In the genomic region with DNA sequence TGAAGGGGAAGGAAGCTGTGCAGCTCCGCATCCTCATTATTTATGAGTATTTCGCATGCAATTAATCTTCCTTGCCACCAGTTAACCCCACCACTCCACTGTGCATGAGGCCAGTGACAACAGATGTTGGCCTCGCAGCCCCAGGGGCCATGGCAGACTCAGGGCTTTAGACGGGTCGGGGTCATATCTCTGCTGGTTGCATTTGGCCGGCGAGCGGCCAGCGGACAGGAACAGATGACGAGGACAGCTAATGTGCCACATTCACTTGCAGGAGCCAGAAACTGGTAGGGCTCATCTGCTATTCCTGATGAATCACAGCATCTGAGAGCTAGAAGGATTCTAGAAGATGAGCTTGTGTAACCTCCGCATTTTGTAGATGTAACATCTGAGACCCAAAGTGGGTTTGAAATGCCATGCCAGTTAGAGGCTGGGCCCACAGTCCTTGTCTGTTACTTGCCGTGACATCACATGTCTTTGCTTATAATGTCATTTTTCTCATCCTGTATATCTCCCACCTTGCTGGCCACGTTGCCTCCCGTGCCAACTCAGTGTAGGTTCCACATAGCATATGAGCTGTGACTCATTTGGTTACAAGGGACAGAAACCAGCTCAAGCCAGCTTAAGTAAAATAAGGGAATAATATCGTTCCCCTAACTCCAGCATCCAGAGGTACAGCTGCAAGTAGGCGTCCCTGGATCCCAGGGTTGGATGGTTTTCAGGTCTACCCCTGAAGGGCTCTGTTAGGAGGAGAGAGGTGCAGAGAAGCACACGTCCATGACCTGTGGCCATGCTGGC, we compare ENCODE assay signal across 19 cellular contexts.
DNase-seq lines count a peak whose midpoint lies in the region; ATAC-seq and TF ChIP-seq lines count a peak whose summit lies in the region.
"Had no signal": no experiment of that assay in that cellular context is flagged by ENCODE, and none has a peak within 500 bp of the region (broad histone marks: within the 10 kb centered on the region; RNA-seq: fewer than 3 reads in every experiment).

No MANE protein-coding gene starts in this region.

- H3K27ac Mint-ChIP-seq in stimulated activated naive B cell treated with anti-CD40 and anti-IgM and Interleukin-4, amounts not matched to agents 10 μg/mL and 1 μg/mL and 100 μg/mL, for 72 hours: peak overlapping the region; percentile 14
- H3K27ac Mint-ChIP-seq: CD8-positive, alpha-beta memory T cell; GM23338; WTC11 had no signal

- ATAC-seq in SK-N-SH treated with all-trans-retinoic acid at 6 μM for 48 hours: peak; percentile 54; the same call in 2 of the 3 replicates
- no peak for ATAC-seq in stimulated activated naive B cell treated with anti-CD40 and anti-IgM and Interleukin-4, amounts not matched to agents 10 μg/mL and 1 μg/mL and 100 μg/mL, for 72 hours (replicated peaks)
- no peak for ATAC-seq in GM18505 (IDR thresholded peaks at IDR 0.05; ENCODE audit: unreplicated experiment)
- ATAC-seq in GM19395 (IDR thresholded peaks at IDR 0.05; ENCODE audit: unreplicated experiment): no peak
- ATAC-seq: gastroesophageal sphincter, GM23338, mucosa of descending colon, WTC11 had no signal

- H3K4me3 Mint-ChIP-seq in stimulated activated naive B cell treated with anti-CD40 and anti-IgM and Interleukin-4, amounts not matched to agents 10 μg/mL and 1 μg/mL and 100 μg/mL, for 72 hours: no peak overlapping the region
- H3K4me3 Mint-ChIP-seq: CD8-positive, alpha-beta memory T cell; GM23338; WTC11 had no signal

- no peaks in the 10 kb centered on the region for H3K9me3 Mint-ChIP-seq in stimulated activated naive B cell treated with anti-CD40 and anti-IgM and Interleukin-4, amounts not matched to agents 10 μg/mL and 1 μg/mL and 100 μg/mL, for 72 hours
- H3K9me3 Mint-ChIP-seq: CD8-positive, alpha-beta memory T cell; GM23338; WTC11 had no signal

- no peaks in the 10 kb centered on the region for H3K27me3 Mint-ChIP-seq in stimulated activated naive B cell treated with anti-CD40 and anti-IgM and Interleukin-4, amounts not matched to agents 10 μg/mL and 1 μg/mL and 100 μg/mL, for 72 hours
- H3K27me3 Mint-ChIP-seq: CD8-positive, alpha-beta memory T cell had no signal

- no peak for TF ChIP-seq POLR2A in GM18505 (IDR thresholded peaks at IDR 0.05; ENCODE audit: borderline replicate concordance, extremely low read depth, insufficient read depth, insufficient read length)

- peak overlapping the region; percentile 1 for H3K27ac ChIP-seq in layer of hippocampus (ENCODE audit: low read depth, low read length)
- H3K27ac ChIP-seq: 22Rv1, gastroesophageal sphincter, prostate gland had no signal

- peaks cover 30 to 34% of the 10 kb centered on the region in 2 donors for H3K36me3 Mint-ChIP-seq in stimulated activated naive B cell treated with anti-CD40 and anti-IgM and Interleukin-4, amounts not matched to agents 10 μg/mL and 1 μg/mL and 100 μg/mL, for 72 hours
- H3K36me3 Mint-ChIP-seq: WTC11 had no signal

- no peaks in the 10 kb centered on the region for H3K27me3 ChIP-seq in layer of hippocampus (ENCODE audit: control insufficient read depth, insufficient read depth, low read length)
- H3K27me3 ChIP-seq: gastroesophageal sphincter had no signal

- DNase-seq in DMS 273 (lab: John Stamatoyannopoulos, UW; ENCODE audit: unreplicated experiment) (peak; percentile 35), DMS 273 treated with DMSO at 0.1 percent for 48 hours (lab: John Stamatoyannopoulos, UW) (no peak), NCI-H510A (lab: John Stamatoyannopoulos, UW) (no peak)
- DNase-seq in stimulated activated naive B cell treated with anti-CD40 and anti-IgM and Interleukin-4, amounts not matched to agents 10 μg/mL and 1 μg/mL and 100 μg/mL, for 72 hours: no peak
- DNase-seq: activated naive CD4-positive, alpha-beta T cell treated with Interleukin-2 at 50 U/mL for 16 hours; CD8-positive, alpha-beta memory T cell; Karpas-422; mucosa of descending colon; NCI-H2107; stimulated activated CD4-positive, alpha-beta T cell treated with anti-CD3 and anti-CD28 coated beads, Interleukin-4, amount 100 ng/mL, for 1 hour had no signal

- H3K4me1 Mint-ChIP-seq in stimulated activated naive B cell treated with anti-CD40 and anti-IgM and Interleukin-4, amounts not matched to agents 10 μg/mL and 1 μg/mL and 100 μg/mL, for 72 hours: peaks cover 17 to 36% of the 10 kb centered on the region in 2 donors
- H3K4me1 Mint-ChIP-seq: WTC11 had no signal

TF ChIP-seq in SK-N-SH treated with all-trans-retinoic acid at 6 μM for 48 hours, 23 proteins besides CTCF, POLR2A, EP300 and RAD21:
- TF ChIP-seq PPARA (CRISPR knock-in tag; IDR thresholded peaks at IDR 0.05; ENCODE audit: borderline replicate concordance): no peak
- TF ChIP-seq, protein P1, sequence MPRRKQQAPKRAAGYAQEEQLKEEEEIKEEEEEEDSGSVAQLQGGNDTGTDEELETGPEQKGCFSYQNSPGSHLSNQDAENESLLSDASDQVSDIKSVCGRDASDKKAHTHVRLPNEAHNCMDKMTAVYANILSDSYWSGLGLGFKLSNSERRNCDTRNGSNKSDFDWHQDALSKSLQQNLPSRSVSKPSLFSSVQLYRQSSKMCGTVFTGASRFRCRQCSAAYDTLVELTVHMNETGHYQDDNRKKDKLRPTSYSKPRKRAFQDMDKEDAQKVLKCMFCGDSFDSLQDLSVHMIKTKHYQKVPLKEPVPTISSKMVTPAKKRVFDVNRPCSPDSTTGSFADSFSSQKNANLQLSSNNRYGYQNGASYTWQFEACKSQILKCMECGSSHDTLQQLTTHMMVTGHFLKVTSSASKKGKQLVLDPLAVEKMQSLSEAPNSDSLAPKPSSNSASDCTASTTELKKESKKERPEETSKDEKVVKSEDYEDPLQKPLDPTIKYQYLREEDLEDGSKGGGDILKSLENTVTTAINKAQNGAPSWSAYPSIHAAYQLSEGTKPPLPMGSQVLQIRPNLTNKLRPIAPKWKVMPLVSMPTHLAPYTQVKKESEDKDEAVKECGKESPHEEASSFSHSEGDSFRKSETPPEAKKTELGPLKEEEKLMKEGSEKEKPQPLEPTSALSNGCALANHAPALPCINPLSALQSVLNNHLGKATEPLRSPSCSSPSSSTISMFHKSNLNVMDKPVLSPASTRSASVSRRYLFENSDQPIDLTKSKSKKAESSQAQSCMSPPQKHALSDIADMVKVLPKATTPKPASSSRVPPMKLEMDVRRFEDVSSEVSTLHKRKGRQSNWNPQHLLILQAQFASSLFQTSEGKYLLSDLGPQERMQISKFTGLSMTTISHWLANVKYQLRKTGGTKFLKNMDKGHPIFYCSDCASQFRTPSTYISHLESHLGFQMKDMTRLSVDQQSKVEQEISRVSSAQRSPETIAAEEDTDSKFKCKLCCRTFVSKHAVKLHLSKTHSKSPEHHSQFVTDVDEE (CRISPR knock-in tag; IDR thresholded peaks at IDR 0.05): 0 out of 2 replicates have a peak, but pooled peaks have one; percentile 27
- TF ChIP-seq TCF4 (CRISPR knock-in tag; IDR thresholded peaks at IDR 0.05; ENCODE audit: borderline replicate concordance): peak; percentile 70
